Comparison of ENCODE assay signal across 26 cellular contexts in the genomic region with DNA sequence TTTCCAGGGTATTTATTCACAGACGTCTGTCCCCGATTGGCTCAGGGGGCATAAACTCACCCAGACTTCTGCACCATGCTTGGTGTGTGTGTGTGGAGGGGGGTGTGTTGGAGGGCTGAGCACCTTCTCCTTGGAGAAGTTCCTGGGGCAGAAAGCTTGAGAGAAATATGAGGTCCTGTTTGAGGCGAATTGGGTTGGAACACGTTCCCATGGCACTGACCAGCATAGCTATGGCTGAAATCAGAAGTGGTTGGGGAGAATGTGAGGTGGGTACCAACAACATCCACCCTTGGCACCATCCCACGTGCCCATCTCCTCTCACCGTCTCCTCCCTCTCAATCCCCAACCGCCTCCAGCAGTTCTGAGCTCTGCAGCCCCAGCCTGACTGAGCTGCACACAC.
"Had no signal": no experiment of that assay in that cellular context is flagged by ENCODE, and none has a peak within 500 bp of the region (broad histone marks: within the 10 kb centered on the region; RNA-seq: fewer than 3 reads in every experiment).

No MANE protein-coding gene starts in this region.

- H3K4me2 ChIP-seq: hepatocyte had no signal

- ATAC-seq: mucosa of descending colon; naive thymus-derived CD4-positive, alpha-beta T cell; natural killer cell treated with Interleukin-12 subunit alpha and Interleukin-12 subunit beta and Interleukin-15 and Interleukin-18, amount 100 ng/mL, for 72 hours; psoas muscle; right lobe of liver; stimulated activated naive B cell treated with anti-CD40 and anti-IgM and Interleukin-4, amounts not matched to agents 10 μg/mL and 1 μg/mL and 100 μg/mL, for 72 hours; stimulated activated naive CD8-positive, alpha-beta T cell treated with anti-CD3 and anti-CD28 coated beads, Interleukin-15, Interleukin-2, amounts not matched to agents 100 U/mL and 50 U/mL, for 24 hours; upper lobe of right lung had no signal

- H3K36me3 Mint-ChIP-seq: stimulated activated naive B cell treated with anti-CD40 and anti-IgM and Interleukin-4, amounts not matched to agents 10 μg/mL and 1 μg/mL and 100 μg/mL, for 72 hours had no signal

- DNase-seq: islet precursor cell; left ventricle myocardium inferior; midbrain; mucosa of descending colon; naive thymus-derived CD4-positive, alpha-beta T cell; nucleus accumbens; psoas muscle; right lobe of liver; stimulated activated CD4-positive, alpha-beta T cell treated with anti-CD3 and anti-CD28 coated beads, Interleukin-12 subunit alpha, Interleukin-12 subunit beta, amount 100 ng/mL, for 4 hours; stimulated activated CD4-positive, alpha-beta T cell treated with anti-CD3 and anti-CD28 coated beads, Interleukin-15, amount 100 ng/mL, for 24 hours; stimulated activated CD4-positive, alpha-beta T cell treated with anti-CD3 and anti-CD28 coated beads, Interleukin-2, amount 100 ng/mL, for 24 hours; stimulated activated CD4-positive, alpha-beta T cell treated with anti-CD3 and anti-CD28 coated beads, Interleukin-4, amount 100 ng/mL, for 1 hour; stimulated activated naive B cell treated with anti-CD40 and anti-IgM and Interleukin-4, amounts not matched to agents 10 μg/mL and 1 μg/mL and 100 μg/mL, for 72 hours; stimulated activated naive CD8-positive, alpha-beta T cell treated with anti-CD3 and anti-CD28 coated beads, Interleukin-15, Interleukin-2, amounts not matched to agents 100 U/mL and 50 U/mL, for 24 hours; stomach; testis; thyroid gland; transverse colon; upper lobe of right lung; uterus had no signal

- H2AFZ ChIP-seq: hepatocyte, parathyroid adenoma had no signal

- H3K36me3 ChIP-seq: left ventricle myocardium inferior, right atrium auricular region, right lobe of liver, stomach, thyroid gland, transverse colon, upper lobe of right lung, uterus had no signal

- H3K79me2 ChIP-seq: hepatocyte, parathyroid adenoma had no signal

- H3K4me3 ChIP-seq: hepatocyte, left ventricle myocardium inferior, lung, mucosa of descending colon, psoas muscle, right atrium auricular region, right lobe of liver, skin epidermis, stomach, testis, thyroid gland, transverse colon, upper lobe of right lung, uterus had no signal

- H3K27me3 ChIP-seq: testis, uterus had no signal

- H3K27ac ChIP-seq: hepatocyte, left ventricle myocardium inferior, parathyroid adenoma, psoas muscle, right atrium auricular region, right lobe of liver, skin epidermis, stomach, testis, thyroid gland, transverse colon, upper lobe of right lung, uterus had no signal

- H3K27ac Mint-ChIP-seq: naive thymus-derived CD4-positive, alpha-beta T cell; natural killer cell treated with Interleukin-12 subunit alpha and Interleukin-12 subunit beta and Interleukin-15 and Interleukin-18, amount 100 ng/mL, for 72 hours; stimulated activated naive B cell treated with anti-CD40 and anti-IgM and Interleukin-4, amounts not matched to agents 10 μg/mL and 1 μg/mL and 100 μg/mL, for 72 hours had no signal

- H3K9me3 ChIP-seq: left ventricle myocardium inferior, mucosa of descending colon, psoas muscle, right atrium auricular region, right lobe of liver, testis, thyroid gland, transverse colon, upper lobe of right lung, uterus had no signal

- H3K9me3 Mint-ChIP-seq: natural killer cell treated with Interleukin-12 subunit alpha and Interleukin-12 subunit beta and Interleukin-15 and Interleukin-18, amount 100 ng/mL, for 72 hours; stimulated activated naive B cell treated with anti-CD40 and anti-IgM and Interleukin-4, amounts not matched to agents 10 μg/mL and 1 μg/mL and 100 μg/mL, for 72 hours had no signal

- H3K9ac ChIP-seq: parathyroid adenoma had no signal

- H3K4me3 Mint-ChIP-seq: naive thymus-derived CD4-positive, alpha-beta T cell; natural killer cell treated with Interleukin-12 subunit alpha and Interleukin-12 subunit beta and Interleukin-15 and Interleukin-18, amount 100 ng/mL, for 72 hours; stimulated activated naive B cell treated with anti-CD40 and anti-IgM and Interleukin-4, amounts not matched to agents 10 μg/mL and 1 μg/mL and 100 μg/mL, for 72 hours had no signal

- H3K4me1 ChIP-seq: psoas muscle, right lobe of liver, testis had no signal
